ENCODE assay signal across 1 cellular context in the genomic region with DNA sequence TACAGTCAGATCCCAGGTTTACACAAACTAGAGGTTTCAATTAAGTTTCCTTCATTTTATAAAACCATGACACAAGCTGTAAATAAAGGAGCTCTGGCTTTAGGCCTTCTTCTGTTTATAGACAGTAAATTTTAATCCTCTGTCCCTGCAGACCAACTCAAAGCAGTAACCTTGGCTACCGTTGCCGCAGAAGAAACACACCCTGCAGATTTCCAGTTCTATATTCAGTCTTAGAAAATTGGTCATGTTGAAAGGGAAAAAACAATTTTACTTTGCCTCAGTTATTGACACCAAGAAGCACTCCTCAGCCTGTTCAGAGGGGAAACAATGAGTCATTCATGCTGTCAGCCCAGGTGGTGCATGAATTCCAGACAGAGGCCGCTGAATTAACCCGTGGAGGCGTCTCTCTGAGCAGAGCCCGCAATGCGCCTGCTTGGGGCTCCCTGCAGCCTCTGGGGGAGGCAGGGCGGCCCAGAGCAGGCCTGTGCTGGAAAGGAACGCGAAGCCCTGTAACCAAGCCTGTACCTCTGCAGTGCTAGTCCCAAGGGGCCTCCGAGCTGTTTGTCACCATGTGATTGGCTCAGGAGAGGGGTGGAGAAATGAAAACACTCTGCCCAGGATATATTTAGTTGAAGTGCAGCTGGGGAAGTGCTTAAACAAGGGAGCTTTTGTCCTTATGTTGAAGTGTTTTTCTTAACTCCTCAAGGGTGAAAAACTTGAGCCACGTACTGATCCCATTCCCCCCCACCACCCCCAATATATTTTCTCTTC.
TF ChIP-seq lines count a peak whose summit lies in the region.

No MANE protein-coding gene starts in this region.

TF ChIP-seq in HepG2, 621 proteins besides CTCF, POLR2A, EP300 and RAD21 (continued from another document and continues in another):
- TF ChIP-seq, protein P1, sequence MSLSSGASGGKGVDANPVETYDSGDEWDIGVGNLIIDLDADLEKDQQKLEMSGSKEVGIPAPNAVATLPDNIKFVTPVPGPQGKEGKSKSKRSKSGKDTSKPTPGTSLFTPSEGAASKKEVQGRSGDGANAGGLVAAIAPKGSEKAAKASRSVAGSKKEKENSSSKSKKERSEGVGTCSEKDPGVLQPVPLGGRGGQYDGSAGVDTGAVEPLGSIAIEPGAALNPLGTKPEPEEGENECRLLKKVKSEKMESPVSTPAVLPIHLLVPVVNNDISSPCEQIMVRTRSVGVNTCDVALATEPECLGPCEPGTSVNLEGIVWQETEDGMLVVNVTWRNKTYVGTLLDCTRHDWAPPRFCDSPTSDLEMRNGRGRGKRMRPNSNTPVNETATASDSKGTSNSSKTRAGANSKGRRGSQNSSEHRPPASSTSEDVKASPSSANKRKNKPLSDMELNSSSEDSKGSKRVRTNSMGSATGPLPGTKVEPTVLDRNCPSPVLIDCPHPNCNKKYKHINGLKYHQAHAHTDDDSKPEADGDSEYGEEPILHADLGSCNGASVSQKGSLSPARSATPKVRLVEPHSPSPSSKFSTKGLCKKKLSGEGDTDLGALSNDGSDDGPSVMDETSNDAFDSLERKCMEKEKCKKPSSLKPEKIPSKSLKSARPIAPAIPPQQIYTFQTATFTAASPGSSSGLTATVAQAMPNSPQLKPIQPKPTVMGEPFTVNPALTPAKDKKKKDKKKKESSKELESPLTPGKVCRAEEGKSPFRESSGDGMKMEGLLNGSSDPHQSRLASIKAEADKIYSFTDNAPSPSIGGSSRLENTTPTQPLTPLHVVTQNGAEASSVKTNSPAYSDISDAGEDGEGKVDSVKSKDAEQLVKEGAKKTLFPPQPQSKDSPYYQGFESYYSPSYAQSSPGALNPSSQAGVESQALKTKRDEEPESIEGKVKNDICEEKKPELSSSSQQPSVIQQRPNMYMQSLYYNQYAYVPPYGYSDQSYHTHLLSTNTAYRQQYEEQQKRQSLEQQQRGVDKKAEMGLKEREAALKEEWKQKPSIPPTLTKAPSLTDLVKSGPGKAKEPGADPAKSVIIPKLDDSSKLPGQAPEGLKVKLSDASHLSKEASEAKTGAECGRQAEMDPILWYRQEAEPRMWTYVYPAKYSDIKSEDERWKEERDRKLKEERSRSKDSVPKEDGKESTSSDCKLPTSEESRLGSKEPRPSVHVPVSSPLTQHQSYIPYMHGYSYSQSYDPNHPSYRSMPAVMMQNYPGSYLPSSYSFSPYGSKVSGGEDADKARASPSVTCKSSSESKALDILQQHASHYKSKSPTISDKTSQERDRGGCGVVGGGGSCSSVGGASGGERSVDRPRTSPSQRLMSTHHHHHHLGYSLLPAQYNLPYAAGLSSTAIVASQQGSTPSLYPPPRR (CRISPR knock-in tag; IDR thresholded peaks at IDR 0.05; ENCODE audit: borderline replicate concordance): peak; percentile 70; the same call in 1 of the 2 replicates
- no peak for TF ChIP-seq ATF7 (IDR thresholded peaks at IDR 0.05)
- TF ChIP-seq ATF7 (CRISPR knock-in tag; IDR thresholded peaks at IDR 0.05): peak; percentile 52; the same call in 1 of the 2 replicates
- peak; percentile 20; the same call in 1 of the 2 replicates for TF ChIP-seq SIX4 (CRISPR knock-in tag; IDR thresholded peaks at IDR 0.05)
- TF ChIP-seq ZNF264 (CRISPR knock-in tag; IDR thresholded peaks at IDR 0.05): peak; percentile 64
- TF ChIP-seq ELF4 (CRISPR knock-in tag; IDR thresholded peaks at IDR 0.05; ENCODE audit: borderline replicate concordance): no peak
- no peak for TF ChIP-seq ZNF790 (CRISPR knock-in tag; IDR thresholded peaks at IDR 0.05; ENCODE audit: borderline replicate concordance)
- TF ChIP-seq NFE2L1 (CRISPR knock-in tag; IDR thresholded peaks at IDR 0.05; ENCODE audit: borderline replicate concordance): no peak
- peak; percentile 99; the same call in 1 of the 2 replicates for TF ChIP-seq KLF15 (CRISPR knock-in tag; IDR thresholded peaks at IDR 0.05; ENCODE audit: borderline replicate concordance)
- TF ChIP-seq EZH2 (conservative IDR thresholded peaks at IDR 0.05; ENCODE audit: low read depth, low read length): no peak
- 0 out of 2 replicates have a peak, but pooled peaks have one; percentile 28 for TF ChIP-seq HOXD1 (CRISPR knock-in tag; IDR thresholded peaks at IDR 0.05)
- peak; percentile 67; the same call in 1 of the 2 replicates for TF ChIP-seq NFIC (IDR thresholded peaks at IDR 0.05; ENCODE audit: low read length)
- no peak for TF ChIP-seq FOXP1 (IDR thresholded peaks at IDR 0.05)
- TF ChIP-seq FOXP1 (CRISPR knock-in tag; IDR thresholded peaks at IDR 0.05): peak; percentile 59
- no peak for TF ChIP-seq SMARCE1 (IDR thresholded peaks at IDR 0.05; ENCODE audit: borderline replicate concordance)
- TF ChIP-seq ZKSCAN8 (CRISPR knock-in tag; IDR thresholded peaks at IDR 0.05; ENCODE audit: borderline replicate concordance): 0 out of 2 replicates have a peak, but pooled peaks have one; percentile 31
- TF ChIP-seq BRD4 (CRISPR knock-in tag; IDR thresholded peaks at IDR 0.05): peak; percentile 79; the same call in 1 of the 2 replicates
- no peak for TF ChIP-seq SRSF4 (IDR thresholded peaks at IDR 0.05; ENCODE audit: low read depth, low read length, poor library complexity, severe bottlenecking)
- TF ChIP-seq ZNF484 (CRISPR knock-in tag; IDR thresholded peaks at IDR 0.05; ENCODE audit: borderline replicate concordance, low read depth): no peak
- peak; percentile 93 for TF ChIP-seq ZMYM4 (CRISPR knock-in tag; IDR thresholded peaks at IDR 0.05)
- 0 out of 2 replicates have a peak, but pooled peaks have one; percentile 45 for TF ChIP-seq ARNT2 (CRISPR knock-in tag; IDR thresholded peaks at IDR 0.05; ENCODE audit: low read depth)
- no peak for TF ChIP-seq ZNF749 (CRISPR knock-in tag; IDR thresholded peaks at IDR 0.05; ENCODE audit: borderline replicate concordance)
- TF ChIP-seq ZNF44 (CRISPR knock-in tag; IDR thresholded peaks at IDR 0.05): peak; percentile 30; the same call in 1 of the 2 replicates
- TF ChIP-seq ZNF496 (CRISPR knock-in tag; IDR thresholded peaks at IDR 0.05; ENCODE audit: insufficient replicate concordance): no peak
- TF ChIP-seq, protein P2, sequence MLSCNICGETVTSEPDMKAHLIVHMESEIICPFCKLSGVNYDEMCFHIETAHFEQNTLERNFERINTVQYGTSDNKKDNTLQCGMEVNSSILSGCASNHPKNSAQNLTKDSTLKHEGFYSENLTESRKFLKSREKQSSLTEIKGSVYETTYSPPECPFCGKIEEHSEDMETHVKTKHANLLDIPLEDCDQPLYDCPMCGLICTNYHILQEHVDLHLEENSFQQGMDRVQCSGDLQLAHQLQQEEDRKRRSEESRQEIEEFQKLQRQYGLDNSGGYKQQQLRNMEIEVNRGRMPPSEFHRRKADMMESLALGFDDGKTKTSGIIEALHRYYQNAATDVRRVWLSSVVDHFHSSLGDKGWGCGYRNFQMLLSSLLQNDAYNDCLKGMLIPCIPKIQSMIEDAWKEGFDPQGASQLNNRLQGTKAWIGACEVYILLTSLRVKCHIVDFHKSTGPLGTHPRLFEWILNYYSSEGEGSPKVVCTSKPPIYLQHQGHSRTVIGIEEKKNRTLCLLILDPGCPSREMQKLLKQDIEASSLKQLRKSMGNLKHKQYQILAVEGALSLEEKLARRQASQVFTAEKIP (CRISPR knock-in tag; IDR thresholded peaks at IDR 0.05; ENCODE audit: borderline replicate concordance): no peak
- TF ChIP-seq MAF1 (CRISPR knock-in tag; IDR thresholded peaks at IDR 0.05; ENCODE audit: borderline replicate concordance): no peak
- TF ChIP-seq ARID5B (CRISPR knock-in tag; IDR thresholded peaks at IDR 0.05): peak; percentile 84
- TF ChIP-seq CBX5 (CRISPR knock-in tag; IDR thresholded peaks at IDR 0.05; ENCODE audit: borderline replicate concordance): peak; percentile 47; the same call in 1 of the 2 replicates
- TF ChIP-seq ZNF558 (CRISPR knock-in tag; IDR thresholded peaks at IDR 0.05; ENCODE audit: borderline replicate concordance): no peak
- TF ChIP-seq, protein P3, sequence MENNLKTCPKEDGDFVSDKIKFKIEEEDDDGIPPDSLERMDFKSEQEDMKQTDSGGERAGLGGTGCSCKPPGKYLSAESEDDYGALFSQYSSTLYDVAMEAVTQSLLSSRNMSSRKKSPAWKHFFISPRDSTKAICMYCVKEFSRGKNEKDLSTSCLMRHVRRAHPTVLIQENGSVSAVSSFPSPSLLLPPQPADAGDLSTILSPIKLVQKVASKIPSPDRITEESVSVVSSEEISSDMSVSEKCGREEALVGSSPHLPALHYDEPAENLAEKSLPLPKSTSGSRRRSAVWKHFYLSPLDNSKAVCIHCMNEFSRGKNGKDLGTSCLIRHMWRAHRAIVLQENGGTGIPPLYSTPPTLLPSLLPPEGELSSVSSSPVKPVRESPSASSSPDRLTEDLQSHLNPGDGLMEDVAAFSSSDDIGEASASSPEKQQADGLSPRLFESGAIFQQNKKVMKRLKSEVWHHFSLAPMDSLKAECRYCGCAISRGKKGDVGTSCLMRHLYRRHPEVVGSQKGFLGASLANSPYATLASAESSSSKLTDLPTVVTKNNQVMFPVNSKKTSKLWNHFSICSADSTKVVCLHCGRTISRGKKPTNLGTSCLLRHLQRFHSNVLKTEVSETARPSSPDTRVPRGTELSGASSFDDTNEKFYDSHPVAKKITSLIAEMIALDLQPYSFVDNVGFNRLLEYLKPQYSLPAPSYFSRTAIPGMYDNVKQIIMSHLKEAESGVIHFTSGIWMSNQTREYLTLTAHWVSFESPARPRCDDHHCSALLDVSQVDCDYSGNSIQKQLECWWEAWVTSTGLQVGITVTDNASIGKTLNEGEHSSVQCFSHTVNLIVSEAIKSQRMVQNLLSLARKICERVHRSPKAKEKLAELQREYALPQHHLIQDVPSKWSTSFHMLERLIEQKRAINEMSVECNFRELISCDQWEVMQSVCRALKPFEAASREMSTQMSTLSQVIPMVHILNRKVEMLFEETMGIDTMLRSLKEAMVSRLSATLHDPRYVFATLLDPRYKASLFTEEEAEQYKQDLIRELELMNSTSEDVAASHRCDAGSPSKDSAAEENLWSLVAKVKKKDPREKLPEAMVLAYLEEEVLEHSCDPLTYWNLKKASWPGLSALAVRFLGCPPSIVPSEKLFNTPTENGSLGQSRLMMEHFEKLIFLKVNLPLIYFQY (CRISPR knock-in tag; IDR thresholded peaks at IDR 0.05; ENCODE audit: borderline replicate concordance): peak; percentile 79; the same call in 1 of the 2 replicates
- peak; percentile 94 for TF ChIP-seq POGZ (CRISPR knock-in tag; IDR thresholded peaks at IDR 0.05)
- TF ChIP-seq ZNF850 (CRISPR knock-in tag; conservative IDR thresholded peaks at IDR 0.05): no peak
- no peak for TF ChIP-seq ZNF234 (CRISPR knock-in tag; conservative IDR thresholded peaks at IDR 0.05)
- peak; percentile 31; the same call in 1 of the 2 replicates for TF ChIP-seq ZBTB25 (CRISPR knock-in tag; IDR thresholded peaks at IDR 0.05)
- TF ChIP-seq ZNF724P (CRISPR knock-in tag; IDR thresholded peaks at IDR 0.05; ENCODE audit: borderline replicate concordance): no peak
- TF ChIP-seq, protein P4, sequence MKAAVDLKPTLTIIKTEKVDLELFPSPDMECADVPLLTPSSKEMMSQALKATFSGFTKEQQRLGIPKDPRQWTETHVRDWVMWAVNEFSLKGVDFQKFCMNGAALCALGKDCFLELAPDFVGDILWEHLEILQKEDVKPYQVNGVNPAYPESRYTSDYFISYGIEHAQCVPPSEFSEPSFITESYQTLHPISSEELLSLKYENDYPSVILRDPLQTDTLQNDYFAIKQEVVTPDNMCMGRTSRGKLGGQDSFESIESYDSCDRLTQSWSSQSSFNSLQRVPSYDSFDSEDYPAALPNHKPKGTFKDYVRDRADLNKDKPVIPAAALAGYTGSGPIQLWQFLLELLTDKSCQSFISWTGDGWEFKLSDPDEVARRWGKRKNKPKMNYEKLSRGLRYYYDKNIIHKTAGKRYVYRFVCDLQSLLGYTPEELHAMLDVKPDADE (CRISPR knock-in tag; IDR thresholded peaks at IDR 0.05): 0 out of 2 replicates have a peak, but pooled peaks have one; percentile 34
- TF ChIP-seq THRA (CRISPR knock-in tag; IDR thresholded peaks at IDR 0.05; ENCODE audit: borderline replicate concordance): no peak
- peak; percentile 76; the same call in 1 of the 2 replicates for TF ChIP-seq KMT2A (CRISPR knock-in tag; IDR thresholded peaks at IDR 0.05)
- TF ChIP-seq SP5 (CRISPR knock-in tag; IDR thresholded peaks at IDR 0.05; ENCODE audit: borderline replicate concordance, low read depth): peak; percentile 25; the same call in 1 of the 2 replicates
